In genomic region chr20:61896058-61896961, GRCh38 we compare ENCODE assay signal across 8 cellular contexts.
DNase-seq lines count a peak whose midpoint lies in the region; ATAC-seq and TF ChIP-seq lines count a peak whose summit lies in the region.

No MANE protein-coding gene starts in this region.

- H3K9me3 ChIP-seq in MM.1S (replicated peaks; ENCODE audit: insufficient read depth, low read length) (no peaks in the 10 kb centered on the region), osteoblast (ENCODE audit: low read depth, low read length) (peaks cover 4% of the 10 kb centered on the region)

- peak; percentile 72 for TF ChIP-seq CTCF in MM.1S (IDR thresholded peaks at IDR 0.05; ENCODE audit: low read length)
- peak; percentile 78 for TF ChIP-seq CTCF in fibroblast of pulmonary artery (IDR thresholded peaks at IDR 0.05; ENCODE audit: low read length, missing control alignments)
- peak; percentile 65 for TF ChIP-seq CTCF in osteoblast (IDR thresholded peaks at IDR 0.05; ENCODE audit: extremely low read depth, low read depth, low read length)

- ATAC-seq in HG02970 (IDR thresholded peaks at IDR 0.05; ENCODE audit: low FRiP score, unreplicated experiment) (no peak), HG02884 (IDR thresholded peaks at IDR 0.05; ENCODE audit: unreplicated experiment) (no peak)

- DNase-seq in activated CD8-positive, alpha-beta memory T cell treated with anti-CD3 and anti-CD28 coated beads for 24 hours: peak; percentile 59
- no peak for DNase-seq in activated CD8-positive, alpha-beta memory T cell treated with anti-CD3 and anti-CD28 coated beads, Interleukin-2, amount 50 U/mL, for 4 hours
- peak; percentile 26 for DNase-seq in MM.1S
- DNase-seq in activated CD4-positive, alpha-beta T cell treated with anti-CD3 and anti-CD28 coated beads, Interleukin-2, amount 50 U/mL, for 1 hour: peak; percentile 8
- peak; percentile 51 for DNase-seq in fibroblast of pulmonary artery (ENCODE audit: low read depth)
- peak; percentile 99 for DNase-seq in osteoblast (ENCODE audit: insufficient read length, low spot score, missing footprints)

- H3K4me3 ChIP-seq in MM.1S (ENCODE audit: low read length) (no peak overlapping the region), fibroblast of pulmonary artery (replicated peaks; ENCODE audit: low read depth, low read length) (no peak overlapping the region), osteoblast (ENCODE audit: insufficient read depth, low read length) (no peak overlapping the region)

- H3K9me2 ChIP-seq in MM.1S (replicated peaks; ENCODE audit: insufficient read depth, low read length): no peaks in the 10 kb centered on the region

- H2AFZ ChIP-seq in MM.1S (ENCODE audit: low read length): no peak overlapping the region
- H2AFZ ChIP-seq in osteoblast (ENCODE audit: low read length): no peak overlapping the region

- H3K4me1 ChIP-seq in MM.1S (ENCODE audit: low read length): no peaks in the 10 kb centered on the region
- no peaks in the 10 kb centered on the region for H3K4me1 ChIP-seq in osteoblast (ENCODE audit: insufficient read depth, low read length)

- no peak overlapping the region for H3K9ac ChIP-seq in MM.1S (ENCODE audit: low read length)

- H3K27me3 ChIP-seq in MM.1S (replicated peaks; ENCODE audit: insufficient read depth, low read length): peaks cover 75% of the 10 kb centered on the region
- H3K27me3 ChIP-seq in osteoblast (ENCODE audit: insufficient read depth, low read length): peaks cover 4% of the 10 kb centered on the region

- no peaks in the 10 kb centered on the region for H3K79me2 ChIP-seq in MM.1S (ENCODE audit: low read length)
- no peaks in the 10 kb centered on the region for H3K79me2 ChIP-seq in osteoblast (ENCODE audit: insufficient read depth, low read length)

- H4K20me1 ChIP-seq in MM.1S (ENCODE audit: insufficient read depth, low read length): no peaks in the 10 kb centered on the region
- peaks cover 2% of the 10 kb centered on the region for H4K20me1 ChIP-seq in osteoblast (ENCODE audit: insufficient read depth, low read length)

- H3K36me3 ChIP-seq in MM.1S (replicated peaks; ENCODE audit: insufficient read depth, low read length): no peaks in the 10 kb centered on the region
- H3K36me3 ChIP-seq in osteoblast (ENCODE audit: insufficient read depth, low read length): no peaks in the 10 kb centered on the region

- no peak overlapping the region for H3K27ac ChIP-seq in MM.1S (ENCODE audit: low read length)
- no peak overlapping the region for H3K27ac ChIP-seq in osteoblast (ENCODE audit: low read depth, low read length)

- no peak overlapping the region for H3K4me2 ChIP-seq in MM.1S (ENCODE audit: low read depth, low read length)
- no peak overlapping the region for H3K4me2 ChIP-seq in osteoblast (ENCODE audit: insufficient read depth, low read length)

- no peaks in the 10 kb centered on the region for H3F3A ChIP-seq in MM.1S (ENCODE audit: insufficient read depth, low read length)
